In genomic region chr16:66367968-66368891, GRCh38 we compare ENCODE assay signal across 1 cellular context.
A peak's percentile ranks its signal among the peaks of the same experiment; 100 is the strongest.
TF ChIP-seq lines count a peak whose summit lies in the region.

No MANE protein-coding gene starts in this region.

TF ChIP-seq in HepG2, 621 proteins besides CTCF, POLR2A, EP300 and RAD21:
- peak; percentile 89 for TF ChIP-seq ZNF629 (CRISPR knock-in tag; conservative IDR thresholded peaks at IDR 0.05)
- TF ChIP-seq ZNF775 (CRISPR knock-in tag; IDR thresholded peaks at IDR 0.05; ENCODE audit: borderline replicate concordance): no peak
- TF ChIP-seq ZNF652 (CRISPR knock-in tag; IDR thresholded peaks at IDR 0.05; ENCODE audit: borderline replicate concordance, low read depth): peak; percentile 78
- no peak for TF ChIP-seq ZNF124 (CRISPR knock-in tag; IDR thresholded peaks at IDR 0.05)
- peak; percentile 67 for TF ChIP-seq ZMYM3 (CRISPR knock-in tag; IDR thresholded peaks at IDR 0.05)
- no peak for TF ChIP-seq ZBTB39 (CRISPR knock-in tag; IDR thresholded peaks at IDR 0.05)
